10 cellular contexts compared by ENCODE assay signal in the genomic region with DNA sequence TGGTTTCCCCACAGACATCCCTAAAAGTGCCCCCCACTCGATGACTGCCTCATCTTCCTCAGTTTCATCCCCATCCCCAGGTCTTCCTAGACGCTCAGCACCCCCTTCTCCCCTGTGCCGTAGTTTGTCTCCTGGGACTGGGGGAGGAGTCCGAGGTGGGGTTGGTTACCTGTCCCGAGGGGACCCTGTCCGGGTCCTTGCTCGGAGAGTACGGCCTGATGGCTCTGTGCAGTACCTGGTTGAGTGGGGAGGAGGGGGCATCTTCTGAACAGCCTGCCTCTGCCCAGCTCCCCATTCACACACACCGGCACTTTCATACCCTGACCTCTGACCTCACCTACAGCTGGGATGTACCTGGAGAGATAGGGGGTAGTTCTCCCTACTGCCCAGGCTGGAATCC. TPM values are rescaled to one million over a fixed set of nuclear protein-coding genes. Genes with fewer than 3 reads are reported as not detected.
DNase-seq lines count a peak whose midpoint lies in the region; ATAC-seq and TF ChIP-seq lines count a peak whose summit lies in the region.
"Had no signal": no experiment of that assay in that cellular context is flagged by ENCODE, and none has a peak within 500 bp of the region (broad histone marks: within the 10 kb centered on the region; RNA-seq: fewer than 3 reads in every experiment).

No MANE protein-coding gene starts in this region.

- H3K4me3 Mint-ChIP-seq in CD14-positive monocyte, result peak overlapping the region in 1 of 2 donors; percentile 44
- H3K4me3 Mint-ChIP-seq in natural killer cell treated with Interleukin-12 subunit alpha and Interleukin-12 subunit beta and Interleukin-15 and Interleukin-18, amount 100 ng/mL, for 72 hours, result peak overlapping the region; percentile 99

- H3K9me3 Mint-ChIP-seq in CD14-positive monocyte, result peaks cover 0 to 2% (median 0%) of the 10 kb centered on the region in 7 donors
- no peaks in the 10 kb centered on the region for H3K9me3 Mint-ChIP-seq in natural killer cell treated with Interleukin-12 subunit alpha and Interleukin-12 subunit beta and Interleukin-15 and Interleukin-18, amount 100 ng/mL, for 72 hours

- no peak for TF ChIP-seq CTCF in CD14-positive monocyte (IDR thresholded peaks at IDR 0.05)
- TF ChIP-seq CTCF in MM.1S (IDR thresholded peaks at IDR 0.05; ENCODE audit: low read length), result no peak
- TF ChIP-seq CTCF in cardiac fibroblast (IDR thresholded peaks at IDR 0.05; ENCODE audit: low read depth, low read length), result no peak

- H3K79me2 ChIP-seq in MM.1S (ENCODE audit: low read length), result peaks cover 37% of the 10 kb centered on the region

- peaks cover 20% of the 10 kb centered on the region; the same call in 1 of the 2 replicates for H3F3A ChIP-seq in MM.1S (ENCODE audit: insufficient read depth, low read length)

- H3K36me3 Mint-ChIP-seq in CD14-positive monocyte, result peaks cover 41 to 42% of the 10 kb centered on the region in 2 donors
- H3K36me3 Mint-ChIP-seq in natural killer cell treated with Interleukin-12 subunit alpha and Interleukin-12 subunit beta and Interleukin-15 and Interleukin-18, amount 100 ng/mL, for 72 hours, result peaks cover 13% of the 10 kb centered on the region

- H3K36me3 ChIP-seq in MM.1S (replicated peaks; ENCODE audit: insufficient read depth, low read length), result peaks cover 3% of the 10 kb centered on the region; the same call in 1 of the 2 replicates

- H3K4me1 Mint-ChIP-seq in CD14-positive monocyte, result peaks cover 55% of the 10 kb centered on the region
- peaks cover 60 to 68% of the 10 kb centered on the region in 2 donors for H3K4me1 Mint-ChIP-seq in natural killer cell treated with Interleukin-12 subunit alpha and Interleukin-12 subunit beta and Interleukin-15 and Interleukin-18, amount 100 ng/mL, for 72 hours (ENCODE audit: low read depth in 2 of 2)

- ATAC-seq in natural killer cell treated with Interleukin-12 subunit alpha and Interleukin-12 subunit beta and Interleukin-15 and Interleukin-18, amount 100 ng/mL, for 72 hours, result no peak
- no peak for ATAC-seq in sciatic nerve
- ATAC-seq: right cardiac atrium had no signal

- no peak overlapping the region; the same call in 1 of the 2 replicates for H3K9ac ChIP-seq in MM.1S (ENCODE audit: low read length)

- H3K4me3 ChIP-seq in MM.1S (ENCODE audit: low read length) (no peak overlapping the region; the same call in 1 of the 2 replicates), cardiac fibroblast (replicated peaks in 1 of 2; ENCODE audit: low read depth in 2 of 2, low read length in 2 of 2) (peak overlapping the region; percentile 3 to 81)

- no peak overlapping the region for H3K27ac ChIP-seq in MM.1S (ENCODE audit: low read length)

- peak overlapping the region; percentile 92; the same call in 1 of the 2 replicates for H3K4me2 ChIP-seq in MM.1S (ENCODE audit: low read depth, low read length)

- peak overlapping the region in 5 of 7 donors; percentile 6 to 56 (median 32) for H3K27ac Mint-ChIP-seq in CD14-positive monocyte
- H3K27ac Mint-ChIP-seq in natural killer cell treated with Interleukin-12 subunit alpha and Interleukin-12 subunit beta and Interleukin-15 and Interleukin-18, amount 100 ng/mL, for 72 hours, result peak overlapping the region; percentile 100

- no peak overlapping the region for H2AFZ ChIP-seq in MM.1S (ENCODE audit: low read length)

- no peaks in the 10 kb centered on the region for H4K20me1 ChIP-seq in MM.1S (ENCODE audit: insufficient read depth, low read length)

- H3K9me2 ChIP-seq in MM.1S (replicated peaks; ENCODE audit: insufficient read depth, low read length), result no peaks in the 10 kb centered on the region

- no peaks in the 10 kb centered on the region for H3K9me3 ChIP-seq in MM.1S (replicated peaks; ENCODE audit: insufficient read depth, low read length)

- peaks cover 23% of the 10 kb centered on the region for H3K4me1 ChIP-seq in MM.1S (ENCODE audit: low read length)

- peaks cover 0 to 9% (median 5%) of the 10 kb centered on the region in 3 donors for H3K27me3 Mint-ChIP-seq in CD14-positive monocyte (ENCODE audit: low read depth in 3 of 3)
- H3K27me3 Mint-ChIP-seq in natural killer cell treated with Interleukin-12 subunit alpha and Interleukin-12 subunit beta and Interleukin-15 and Interleukin-18, amount 100 ng/mL, for 72 hours, result no peaks in the 10 kb centered on the region

- DNase-seq in CD14-positive monocyte (ENCODE audit: low spot score) (no peak), MM.1S (no peak), cardiac fibroblast (ENCODE audit: low read depth in 2 of 2) (no peak), iPS-NIHi7 (ENCODE audit: extremely low spot score) (no peak), sciatic nerve (ENCODE audit: low spot score) (no peak), NCI-H1436 treated with DMSO at 0.1 percent for 48 hours (lab: John Stamatoyannopoulos, UW) (no peak), SIG-M5 (lab: John Stamatoyannopoulos, UW) (no peak)
- no peak for DNase-seq in natural killer cell treated with Interleukin-12 subunit alpha and Interleukin-12 subunit beta and Interleukin-15 and Interleukin-18, amount 100 ng/mL, for 72 hours (ENCODE audit: low spot score)
- DNase-seq: NCI-H2107, right cardiac atrium had no signal

- intact Hi-C loops in CD14-positive monocyte (cut with micrococcal nuclease) (loop anchor here in 1 of 2 donors (5.0 to 10.0 kb wide), 3 partner anchors 36 to 211 kb away; a partner anchor contains a TSS), sciatic nerve (cut with DNase I) (no loop called here)

- H3K27me3 ChIP-seq in MM.1S (replicated peaks; ENCODE audit: insufficient read depth, low read length), result peaks cover under 1% of the 10 kb centered on the region; the same call in 1 of the 2 replicates

RNA-seq across cellular contexts. Expression of a gene that starts 2.1 kb away (rescaled TPM):
- 100 to 1,000 TPM; 153 to 160 TPM for polyA plus RNA-seq in CD14-positive monocyte
- total RNA-seq in natural killer cell treated with Interleukin-12 subunit alpha and Interleukin-12 subunit beta and Interleukin-15 and Interleukin-18, amount 100 ng/mL, for 72 hours, result 100 to 1,000 TPM; 106 to 156 TPM
- total RNA-seq in sciatic nerve, result 107 TPM

RNA-seq across cellular contexts. Expression of a gene that starts 4.0 kb away (rescaled TPM):
- polyA plus RNA-seq in CD14-positive monocyte, result not detected
- total RNA-seq in natural killer cell treated with Interleukin-12 subunit alpha and Interleukin-12 subunit beta and Interleukin-15 and Interleukin-18, amount 100 ng/mL, for 72 hours, result 10 to 100 TPM; 17.7 to 77.0 TPM
- 30.2 TPM for total RNA-seq in sciatic nerve

RNA-seq across cellular contexts. Expression of a gene that starts 5.0 kb away (rescaled TPM):
- polyA plus RNA-seq in CD14-positive monocyte, result 1 to 10 TPM; 3.0 to 3.5 TPM
- 10 to 100 TPM; 46.5 to 66.6 TPM for total RNA-seq in natural killer cell treated with Interleukin-12 subunit alpha and Interleukin-12 subunit beta and Interleukin-15 and Interleukin-18, amount 100 ng/mL, for 72 hours
- total RNA-seq in sciatic nerve, result 107 TPM

RNA-seq across cellular contexts. Expression of a gene that starts 24.2 kb away (rescaled TPM):
- polyA plus RNA-seq in CD14-positive monocyte, result under 1 TPM; 0.14 to 0.68 TPM
- total RNA-seq in natural killer cell treated with Interleukin-12 subunit alpha and Interleukin-12 subunit beta and Interleukin-15 and Interleukin-18, amount 100 ng/mL, for 72 hours, result 100 to 1,000 TPM in 1 of 2 donors, 10 to 100 TPM in 1; 52.9 to 115 TPM
- 1.5 TPM for total RNA-seq in sciatic nerve

RNA-seq across cellular contexts. Expression of a gene that starts 38.5 kb away (rescaled TPM):
- polyA plus RNA-seq in CD14-positive monocyte, result 1 to 10 TPM in 1 of 2 donors, under 1 TPM in 1; 0.42 to 2.0 TPM
- total RNA-seq in natural killer cell treated with Interleukin-12 subunit alpha and Interleukin-12 subunit beta and Interleukin-15 and Interleukin-18, amount 100 ng/mL, for 72 hours, result 10 to 100 TPM; 10.9 to 25.4 TPM
- total RNA-seq in sciatic nerve, result 6.5 TPM
